ENCODE assay signal across 23 cellular contexts in genomic region chr16:56315955-56316354, GRCh38.
"Had no signal": no experiment of that assay in that cellular context is flagged by ENCODE, and none has a peak within 500 bp of the region (broad histone marks: within the 10 kb centered on the region; RNA-seq: fewer than 3 reads in every experiment).

No MANE protein-coding gene starts in this region.

- H3K4me3 ChIP-seq: colonic mucosa, esophagus squamous epithelium, heart right ventricle, lung, prostate gland, right atrium auricular region, smooth muscle cell, transverse colon, vagina had no signal

- H3K27me3 ChIP-seq: colonic mucosa, right atrium auricular region, transverse colon, vagina had no signal

- ATAC-seq: effector memory CD8-positive, alpha-beta T cell; heart right ventricle; natural killer cell; sciatic nerve; stimulated activated memory B cell treated with anti-CD40 and anti-IgM and Interleukin-4, amounts not matched to agents 10 μg/mL and 1 μg/mL and 100 μg/mL, for 72 hours; stimulated activated naive CD8-positive, alpha-beta T cell treated with anti-CD3 and anti-CD28 coated beads, Interleukin-15, Interleukin-2, amounts not matched to agents 100 U/mL and 50 U/mL, for 24 hours had no signal

- H3K36me3 ChIP-seq: colonic mucosa, esophagus squamous epithelium, heart right ventricle, prostate gland, right atrium auricular region, transverse colon, vagina had no signal

- H3K27me3 Mint-ChIP-seq: effector memory CD8-positive, alpha-beta T cell had no signal

- H3K36me3 Mint-ChIP-seq: memory B cell; natural killer cell; stimulated activated memory B cell treated with anti-CD40 and anti-IgM and Interleukin-4, amounts not matched to agents 10 μg/mL and 1 μg/mL and 100 μg/mL, for 72 hours had no signal

- H3K9me3 Mint-ChIP-seq: dendritic cell treated with granulocyte-macrophage colony-stimulating factor and Interleukin-4, amounts not matched to agents 40 ng/mL and 50 ng/mL, for 4 days; effector memory CD8-positive, alpha-beta T cell; memory B cell; natural killer cell; neural crest cell; stimulated activated memory B cell treated with anti-CD40 and anti-IgM and Interleukin-4, amounts not matched to agents 10 μg/mL and 1 μg/mL and 100 μg/mL, for 72 hours had no signal

- H3K4me3 Mint-ChIP-seq: dendritic cell treated with granulocyte-macrophage colony-stimulating factor and Interleukin-4, amounts not matched to agents 40 ng/mL and 50 ng/mL, for 4 days; effector memory CD8-positive, alpha-beta T cell; memory B cell; natural killer cell; neural crest cell; stimulated activated memory B cell treated with anti-CD40 and anti-IgM and Interleukin-4, amounts not matched to agents 10 μg/mL and 1 μg/mL and 100 μg/mL, for 72 hours had no signal

- H3K4me1 ChIP-seq: colonic mucosa, prostate gland had no signal

- H3K27ac Mint-ChIP-seq: dendritic cell treated with granulocyte-macrophage colony-stimulating factor and Interleukin-4, amounts not matched to agents 40 ng/mL and 50 ng/mL, for 4 days; memory B cell; natural killer cell; stimulated activated memory B cell treated with anti-CD40 and anti-IgM and Interleukin-4, amounts not matched to agents 10 μg/mL and 1 μg/mL and 100 μg/mL, for 72 hours had no signal

- DNase-seq: colonic mucosa; effector memory CD8-positive, alpha-beta T cell; erythroblast; esophagus squamous epithelium; foreskin melanocyte; glutamatergic neuron; heart right ventricle; hippocampal formation; islet precursor cell; natural killer cell; stimulated activated CD4-positive, alpha-beta T cell treated with anti-CD3 and anti-CD28 coated beads, Interleukin-4, amount 100 ng/mL, for 4 hours; stimulated activated naive CD8-positive, alpha-beta T cell treated with anti-CD3 and anti-CD28 coated beads, Interleukin-15, Interleukin-2, amounts not matched to agents 100 U/mL and 50 U/mL, for 24 hours; transverse colon had no signal

- H3K27ac ChIP-seq: colonic mucosa, esophagus squamous epithelium, heart right ventricle, prostate gland, transverse colon, vagina had no signal

- H3K4me2 ChIP-seq: smooth muscle cell had no signal
